In the genomic region with DNA sequence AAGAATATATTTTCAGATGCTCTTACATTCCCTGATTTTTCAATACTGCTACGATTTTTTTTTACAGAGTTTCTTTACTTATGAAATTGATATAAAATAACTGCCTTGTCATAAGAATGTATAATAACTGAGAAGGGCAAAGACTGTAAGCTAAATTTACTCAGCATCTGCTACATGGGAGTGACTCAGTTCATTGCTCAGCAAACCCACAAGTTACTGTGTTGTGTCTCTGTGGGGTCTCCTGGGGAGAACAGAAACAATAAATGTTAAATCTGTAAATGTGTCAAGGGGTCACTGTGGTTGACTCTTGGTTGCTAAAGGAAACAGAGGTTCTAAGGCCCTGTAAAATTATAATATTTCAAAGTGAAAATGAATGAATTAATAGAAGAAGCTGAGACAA, we compare ENCODE assay signal across 8 cellular contexts.
DNase-seq lines count a peak whose midpoint lies in the region; ATAC-seq and TF ChIP-seq lines count a peak whose summit lies in the region.

No MANE protein-coding gene starts in this region.

- no peaks in the 10 kb centered on the region for H3K27me3 ChIP-seq in psoas muscle (ENCODE audit: insufficient read depth in 3 of 3, low read length in 2 of 3)

- H3K36me3 ChIP-seq in psoas muscle (ENCODE audit: insufficient read depth in 1 of 2, low read depth in 1 of 2), result no peaks in the 10 kb centered on the region

- TF ChIP-seq CTCF in astrocyte of the spinal cord (IDR thresholded peaks at IDR 0.05; ENCODE audit: low read depth, low read length), result no peak
- TF ChIP-seq CTCF in psoas muscle (IDR thresholded peaks at IDR 0.05), result no peak

- DNase-seq in ACHN, result peak; percentile 81
- peak; percentile 91 for DNase-seq in astrocyte of the spinal cord (ENCODE audit: low read depth, low spot score)
- no peak for DNase-seq in psoas muscle
- DNase-seq in NCI-H82 treated with DMSO at 0.1 percent for 48 hours (lab: John Stamatoyannopoulos, UW; ENCODE audit: unreplicated experiment), result no peak
- DNase-seq in NCI-H187 treated with DMSO at 0.1 percent for 48 hours (lab: John Stamatoyannopoulos, UW), result no peak
- no peak for DNase-seq in NCI-H345 treated with DMSO at 0.1 percent for 48 hours (lab: John Stamatoyannopoulos, UW; ENCODE audit: unreplicated experiment)

- no peaks in the 10 kb centered on the region for H3K9me3 ChIP-seq in psoas muscle

- peaks cover 5% of the 10 kb centered on the region for H3K4me1 ChIP-seq in psoas muscle

- peak; percentile 82 for ATAC-seq in GM19043 (IDR thresholded peaks at IDR 0.05; ENCODE audit: low read depth, unreplicated experiment)
- peak; percentile 74 for ATAC-seq in HG03108 (IDR thresholded peaks at IDR 0.05; ENCODE audit: unreplicated experiment)
- ATAC-seq in psoas muscle, result no peak

- no peak overlapping the region for H3K4me3 ChIP-seq in astrocyte of the spinal cord (ENCODE audit: low read depth, low read length)
- no peak overlapping the region for H3K4me3 ChIP-seq in psoas muscle

- no peak overlapping the region for H3K27ac ChIP-seq in psoas muscle

- 83 to 94% (median 89%) methylated on average over 1 of the region's 1 CpG for WGBS in psoas muscle, 3 donors

- intact Hi-C loops in psoas muscle (cut with DNase I), result no loop called here

- in situ Hi-C loops in ACHN (cut with HindIII; ENCODE audit: low pct_ligation_motif_present, low pct_unique_long_range_greater_than_20kb, low sequenced_read_pairs) (no loop called here), astrocyte of the spinal cord (cut with HindIII; ENCODE audit: low sequenced_read_pairs) (no loop called here)

Comparison
In these comparisons a context has a peak if more than half of its experiments do, and no peak if none do; other contexts are left out.
1. DNase-seq: peak in ACHN (single experiment) and astrocyte of the spinal cord (single experiment); none in psoas muscle (0 of 2), NCI-H82 treated with DMSO at 0.1 percent for 48 hours (single experiment), NCI-H187 treated with DMSO at 0.1 percent for 48 hours (single experiment) and NCI-H345 treated with DMSO at 0.1 percent for 48 hours (single experiment).
2. ATAC-seq: peak in GM19043 (single experiment) and HG03108 (single experiment); none in psoas muscle (0 of 4).